1 cellular context compared by ENCODE assay signal in the genomic region with DNA sequence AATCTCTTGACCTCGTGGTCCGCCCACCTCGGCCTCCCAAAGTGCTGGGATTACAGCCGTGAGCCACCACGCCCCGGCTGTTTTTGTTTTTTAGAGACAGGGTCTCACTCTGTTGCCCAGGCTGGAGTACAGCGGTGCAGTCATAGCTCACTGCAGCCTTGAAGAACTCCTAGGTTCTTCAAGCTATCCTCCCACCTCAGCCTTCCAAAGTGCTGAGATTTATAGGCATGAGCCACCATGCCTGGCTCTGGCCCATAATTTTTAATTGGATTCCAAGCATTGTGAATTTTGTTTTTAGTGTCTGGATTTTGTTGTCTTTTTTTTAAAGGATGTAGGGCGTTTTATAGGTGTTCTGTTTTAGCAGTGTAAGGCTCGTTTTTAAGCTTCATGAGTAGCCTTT.
TF ChIP-seq lines count a peak whose summit lies in the region.

No MANE protein-coding gene starts in this region.

TF ChIP-seq in HEK293, 187 proteins besides CTCF, POLR2A, EP300 and RAD21:
- TF ChIP-seq, protein P1, sequence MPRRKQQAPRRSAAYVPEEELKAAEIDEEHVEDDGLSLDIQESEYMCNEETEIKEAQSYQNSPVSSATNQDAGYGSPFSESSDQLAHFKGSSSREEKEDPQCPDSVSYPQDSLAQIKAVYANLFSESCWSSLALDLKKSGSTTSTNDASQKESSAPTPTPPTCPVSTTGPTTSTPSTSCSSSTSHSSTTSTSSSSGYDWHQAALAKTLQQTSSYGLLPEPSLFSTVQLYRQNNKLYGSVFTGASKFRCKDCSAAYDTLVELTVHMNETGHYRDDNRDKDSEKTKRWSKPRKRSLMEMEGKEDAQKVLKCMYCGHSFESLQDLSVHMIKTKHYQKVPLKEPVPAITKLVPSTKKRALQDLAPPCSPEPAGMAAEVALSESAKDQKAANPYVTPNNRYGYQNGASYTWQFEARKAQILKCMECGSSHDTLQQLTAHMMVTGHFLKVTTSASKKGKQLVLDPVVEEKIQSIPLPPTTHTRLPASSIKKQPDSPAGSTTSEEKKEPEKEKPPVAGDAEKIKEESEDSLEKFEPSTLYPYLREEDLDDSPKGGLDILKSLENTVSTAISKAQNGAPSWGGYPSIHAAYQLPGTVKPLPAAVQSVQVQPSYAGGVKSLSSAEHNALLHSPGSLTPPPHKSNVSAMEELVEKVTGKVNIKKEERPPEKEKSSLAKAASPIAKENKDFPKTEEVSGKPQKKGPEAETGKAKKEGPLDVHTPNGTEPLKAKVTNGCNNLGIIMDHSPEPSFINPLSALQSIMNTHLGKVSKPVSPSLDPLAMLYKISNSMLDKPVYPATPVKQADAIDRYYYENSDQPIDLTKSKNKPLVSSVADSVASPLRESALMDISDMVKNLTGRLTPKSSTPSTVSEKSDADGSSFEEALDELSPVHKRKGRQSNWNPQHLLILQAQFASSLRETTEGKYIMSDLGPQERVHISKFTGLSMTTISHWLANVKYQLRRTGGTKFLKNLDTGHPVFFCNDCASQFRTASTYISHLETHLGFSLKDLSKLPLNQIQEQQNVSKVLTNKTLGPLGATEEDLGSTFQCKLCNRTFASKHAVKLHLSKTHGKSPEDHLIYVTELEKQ (tag by site-specific recombination; IDR thresholded peaks at IDR 0.05; ENCODE audit: borderline replicate concordance): 0 out of 2 replicates have a peak, but pooled peaks have one; percentile 13
- TF ChIP-seq ZNF391 (tag by site-specific recombination; IDR thresholded peaks at IDR 0.05; ENCODE audit: borderline replicate concordance, low read depth) (0 out of 2 replicates have a peak, but pooled peaks have one; percentile 19), GFI1B (tag by site-specific recombination; IDR thresholded peaks at IDR 0.05) (peak; percentile 67; the same call in 1 of the 2 replicates), FEZF1 (tag by site-specific recombination; IDR thresholded peaks at IDR 0.05) (peak; percentile 55), ZNF121 (tag by site-specific recombination; IDR thresholded peaks at IDR 0.05) (peak; percentile 100), MZF1 (tag by site-specific recombination; IDR thresholded peaks at IDR 0.05; ENCODE audit: borderline replicate concordance) (0 out of 2 replicates have a peak, but pooled peaks have one; percentile 79), ZFP3 (tag by site-specific recombination; IDR thresholded peaks at IDR 0.05; ENCODE audit: low read depth) (peak; percentile 46; the same call in 1 of the 2 replicates), ZNF335 (tag by site-specific recombination; conservative IDR thresholded peaks at IDR 0.05) (no peak; the same call in 1 of the 2 replicates), WT1 (tag by site-specific recombination; IDR thresholded peaks at IDR 0.05) (0 out of 2 replicates have a peak, but pooled peaks have one; percentile 29), ZBTB8A (tag by site-specific recombination; IDR thresholded peaks at IDR 0.05) (peak; percentile 38; the same call in 1 of the 2 replicates)
- TF ChIP-seq, protein P2, sequence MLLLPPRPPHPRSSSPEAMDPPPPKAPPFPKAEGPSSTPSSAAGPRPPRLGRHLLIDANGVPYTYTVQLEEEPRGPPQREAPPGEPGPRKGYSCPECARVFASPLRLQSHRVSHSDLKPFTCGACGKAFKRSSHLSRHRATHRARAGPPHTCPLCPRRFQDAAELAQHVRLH (tag by site-specific recombination; IDR thresholded peaks at IDR 0.05): 0 out of 2 replicates have a peak, but pooled peaks have one; percentile 29
- TF ChIP-seq, protein P3, sequence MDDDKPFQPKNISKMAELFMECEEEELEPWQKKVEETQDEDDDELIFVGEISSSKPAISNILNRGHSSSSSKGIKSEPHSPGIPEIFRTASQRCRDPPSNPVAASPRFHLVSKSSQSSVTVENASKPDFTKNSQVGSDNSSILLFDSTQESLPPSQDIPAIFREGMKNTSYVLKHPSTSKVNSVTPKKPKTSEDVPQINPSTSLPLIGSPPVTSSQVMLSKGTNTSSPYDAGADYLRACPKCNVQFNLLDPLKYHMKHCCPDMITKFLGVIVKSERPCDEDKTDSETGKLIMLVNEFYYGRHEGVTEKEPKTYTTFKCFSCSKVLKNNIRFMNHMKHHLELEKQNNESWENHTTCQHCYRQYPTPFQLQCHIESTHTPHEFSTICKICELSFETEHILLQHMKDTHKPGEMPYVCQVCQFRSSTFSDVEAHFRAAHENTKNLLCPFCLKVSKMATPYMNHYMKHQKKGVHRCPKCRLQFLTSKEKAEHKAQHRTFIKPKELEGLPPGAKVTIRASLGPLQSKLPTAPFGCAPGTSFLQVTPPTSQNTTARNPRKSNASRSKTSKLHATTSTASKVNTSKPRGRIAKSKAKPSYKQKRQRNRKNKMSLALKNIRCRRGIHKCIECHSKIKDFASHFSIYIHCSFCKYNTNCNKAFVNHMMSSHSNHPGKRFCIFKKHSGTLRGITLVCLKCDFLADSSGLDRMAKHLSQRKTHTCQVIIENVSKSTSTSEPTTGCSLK (tag by site-specific recombination; IDR thresholded peaks at IDR 0.05): no peak
- TF ChIP-seq, protein P4, sequence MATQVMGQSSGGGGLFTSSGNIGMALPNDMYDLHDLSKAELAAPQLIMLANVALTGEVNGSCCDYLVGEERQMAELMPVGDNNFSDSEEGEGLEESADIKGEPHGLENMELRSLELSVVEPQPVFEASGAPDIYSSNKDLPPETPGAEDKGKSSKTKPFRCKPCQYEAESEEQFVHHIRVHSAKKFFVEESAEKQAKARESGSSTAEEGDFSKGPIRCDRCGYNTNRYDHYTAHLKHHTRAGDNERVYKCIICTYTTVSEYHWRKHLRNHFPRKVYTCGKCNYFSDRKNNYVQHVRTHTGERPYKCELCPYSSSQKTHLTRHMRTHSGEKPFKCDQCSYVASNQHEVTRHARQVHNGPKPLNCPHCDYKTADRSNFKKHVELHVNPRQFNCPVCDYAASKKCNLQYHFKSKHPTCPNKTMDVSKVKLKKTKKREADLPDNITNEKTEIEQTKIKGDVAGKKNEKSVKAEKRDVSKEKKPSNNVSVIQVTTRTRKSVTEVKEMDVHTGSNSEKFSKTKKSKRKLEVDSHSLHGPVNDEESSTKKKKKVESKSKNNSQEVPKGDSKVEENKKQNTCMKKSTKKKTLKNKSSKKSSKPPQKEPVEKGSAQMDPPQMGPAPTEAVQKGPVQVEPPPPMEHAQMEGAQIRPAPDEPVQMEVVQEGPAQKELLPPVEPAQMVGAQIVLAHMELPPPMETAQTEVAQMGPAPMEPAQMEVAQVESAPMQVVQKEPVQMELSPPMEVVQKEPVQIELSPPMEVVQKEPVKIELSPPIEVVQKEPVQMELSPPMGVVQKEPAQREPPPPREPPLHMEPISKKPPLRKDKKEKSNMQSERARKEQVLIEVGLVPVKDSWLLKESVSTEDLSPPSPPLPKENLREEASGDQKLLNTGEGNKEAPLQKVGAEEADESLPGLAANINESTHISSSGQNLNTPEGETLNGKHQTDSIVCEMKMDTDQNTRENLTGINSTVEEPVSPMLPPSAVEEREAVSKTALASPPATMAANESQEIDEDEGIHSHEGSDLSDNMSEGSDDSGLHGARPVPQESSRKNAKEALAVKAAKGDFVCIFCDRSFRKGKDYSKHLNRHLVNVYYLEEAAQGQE (tag by site-specific recombination; IDR thresholded peaks at IDR 0.05): no peak
- TF ChIP-seq, protein P5, sequence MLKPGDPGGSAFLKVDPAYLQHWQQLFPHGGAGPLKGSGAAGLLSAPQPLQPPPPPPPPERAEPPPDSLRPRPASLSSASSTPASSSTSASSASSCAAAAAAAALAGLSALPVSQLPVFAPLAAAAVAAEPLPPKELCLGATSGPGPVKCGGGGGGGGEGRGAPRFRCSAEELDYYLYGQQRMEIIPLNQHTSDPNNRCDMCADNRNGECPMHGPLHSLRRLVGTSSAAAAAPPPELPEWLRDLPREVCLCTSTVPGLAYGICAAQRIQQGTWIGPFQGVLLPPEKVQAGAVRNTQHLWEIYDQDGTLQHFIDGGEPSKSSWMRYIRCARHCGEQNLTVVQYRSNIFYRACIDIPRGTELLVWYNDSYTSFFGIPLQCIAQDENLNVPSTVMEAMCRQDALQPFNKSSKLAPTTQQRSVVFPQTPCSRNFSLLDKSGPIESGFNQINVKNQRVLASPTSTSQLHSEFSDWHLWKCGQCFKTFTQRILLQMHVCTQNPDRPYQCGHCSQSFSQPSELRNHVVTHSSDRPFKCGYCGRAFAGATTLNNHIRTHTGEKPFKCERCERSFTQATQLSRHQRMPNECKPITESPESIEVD (tag by site-specific recombination; IDR thresholded peaks at IDR 0.05): peak; percentile 66
